In the genomic region with DNA sequence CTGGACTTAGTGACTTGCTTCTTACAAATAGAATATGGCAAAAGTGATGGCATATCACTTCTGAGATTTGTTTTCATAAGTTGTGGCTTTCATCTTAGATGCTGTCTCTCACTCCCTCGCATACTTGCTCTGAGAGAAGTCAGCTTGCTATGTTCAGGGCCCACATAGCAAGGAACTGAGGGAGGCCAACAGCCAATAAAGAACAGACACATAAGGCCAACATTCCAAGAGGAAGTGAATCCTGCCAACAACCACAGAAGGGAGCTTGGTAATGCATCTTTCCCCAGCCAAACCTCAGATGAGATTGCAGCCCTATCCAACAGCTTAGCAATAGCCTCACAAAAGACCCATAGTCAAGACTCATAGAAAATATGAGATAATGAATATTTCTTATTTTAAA, we compare ENCODE assay signal across 21 cellular contexts. TPM values are rescaled to one million over a fixed set of nuclear protein-coding genes. Genes with fewer than 3 reads are reported as not detected.
DNase-seq lines count a peak whose midpoint lies in the region; ATAC-seq and TF ChIP-seq lines count a peak whose summit lies in the region.
"Had no signal": no experiment of that assay in that cellular context is flagged by ENCODE, and none has a peak within 500 bp of the region (broad histone marks: within the 10 kb centered on the region; RNA-seq: fewer than 3 reads in every experiment).

No MANE protein-coding gene starts in this region.

- peak in 2 of 5 donors; percentile 6 to 24 for DNase-seq in heart left ventricle
- no peak for DNase-seq in Right ventricle myocardium inferior (ENCODE audit: missing footprints)
- peak; percentile 38 for DNase-seq in astrocyte of the spinal cord (ENCODE audit: low read depth, low spot score)
- DNase-seq in fibroblast of the aortic adventitia (ENCODE audit: low read depth): peak; percentile 83
- DNase-seq in activated CD4-positive, alpha-beta T cell treated with anti-CD3 and anti-CD28 coated beads for 4 hours: no peak
- DNase-seq in NCI-H1694 treated with DMSO at 0.1 percent for 48 hours (lab: John Stamatoyannopoulos, UW): no peak
- no peak for DNase-seq in mammary epithelial cell
- DNase-seq: BE2C; CD4-positive, alpha-beta T cell; MV-4-11; NCI-H1417; NCI-H2029; NCI-H2171 treated with DMSO at 0.1 percent for 48 hours; NCI-H510A; NCI-H82; PC-3 had no signal

- TF ChIP-seq POLR2A in heart left ventricle (IDR thresholded peaks at IDR 0.05): no peak

- no peak overlapping the region for H3K4me2 ChIP-seq in mammary epithelial cell (ENCODE audit: insufficient read depth, low read depth, low read length)
- H3K4me2 ChIP-seq: GM23338 had no signal

- H3K4me3 ChIP-seq in heart left ventricle: no peak overlapping the region
- no peak overlapping the region for H3K4me3 ChIP-seq in astrocyte of the spinal cord (ENCODE audit: low read depth, low read length)
- H3K4me3 ChIP-seq in fibroblast of the aortic adventitia (ENCODE audit: low read depth, low read length): no peak overlapping the region
- no peak overlapping the region for H3K4me3 ChIP-seq in mammary epithelial cell (replicated peaks in 1 of 3; ENCODE audit: insufficient read depth in 1 of 3, low read depth in 2 of 3, low read length in 3 of 3)
- H3K4me3 ChIP-seq: GM23338 had no signal

- no peaks in the 10 kb centered on the region for H3K27me3 ChIP-seq in heart left ventricle
- no peaks in the 10 kb centered on the region for H3K27me3 ChIP-seq in mammary epithelial cell (ENCODE audit: insufficient read depth, low read length)
- H3K27me3 ChIP-seq: BE2C had no signal

- TF ChIP-seq CTCF in heart left ventricle (IDR thresholded peaks at IDR 0.05) (no peak), astrocyte of the spinal cord (IDR thresholded peaks at IDR 0.05; ENCODE audit: low read depth, low read length) (no peak), fibroblast of the aortic adventitia (IDR thresholded peaks at IDR 0.05; ENCODE audit: insufficient read depth, low read length) (no peak), mammary epithelial cell (conservative IDR thresholded peaks at IDR 0.05 in 1 of 2, IDR thresholded peaks at IDR 0.05 in 1 of 2; ENCODE audit: extremely low read depth in 1 of 2, insufficient read depth in 1 of 2, low read depth in 1 of 2, low read length in 2 of 2) (no peak)

- BruUV-seq in mammary epithelial cell (replicated peaks; lab: Mats Ljungman, UMichigan): no TSS peak

- H3K27ac ChIP-seq in heart left ventricle (peak overlapping the region in 1 of 12 donors; percentile 23), mammary epithelial cell (ENCODE audit: insufficient read depth, low read depth, low read length) (no peak overlapping the region)
- H3K27ac ChIP-seq: 22Rv1, RWPE1 had no signal

- H3K4me1 ChIP-seq in heart left ventricle (no peaks in the 10 kb centered on the region), mammary epithelial cell (ENCODE audit: insufficient read depth, low read length) (no peaks in the 10 kb centered on the region)
- H3K4me1 ChIP-seq: BE2C had no signal

- 71 to 82% (median 78%) methylated on average over 1 of the region's 1 CpG for WGBS in heart left ventricle, 4 donors
- WGBS in mammary epithelial cell (ENCODE audit: low coverage, missing lambda C conversion rate): 90% methylated on average over 1 of the region's 1 CpG

- CTCF ChIA-PET in mammary epithelial cell (lab: Charles Lee; ENCODE audit: low non-redundant PET): no interaction called here

- no peaks in the 10 kb centered on the region for H4K20me1 ChIP-seq in mammary epithelial cell (ENCODE audit: insufficient read depth, low read length)

- H3K9ac ChIP-seq in mammary epithelial cell (ENCODE audit: insufficient read depth, low read length): no peak overlapping the region

- H3K36me3 ChIP-seq in heart left ventricle: no peaks in the 10 kb centered on the region
- no peaks in the 10 kb centered on the region for H3K36me3 ChIP-seq in mammary epithelial cell (ENCODE audit: insufficient read depth, low read length)
- H3K36me3 ChIP-seq: BE2C had no signal

- H2AFZ ChIP-seq in mammary epithelial cell (ENCODE audit: low read depth, low read length): no peak overlapping the region
- H2AFZ ChIP-seq: GM23338 had no signal

- ATAC-seq in heart left ventricle (peak in 3 of 4 donors; percentile 18 to 69 (median 31)), Right ventricle myocardium inferior (no peak), HG03045 (IDR thresholded peaks at IDR 0.05; ENCODE audit: unreplicated experiment) (no peak)
- ATAC-seq: GM23338, HCT116, PC-3 had no signal

- H3K9me3 ChIP-seq in heart left ventricle (peaks cover 0 to 7% (median 0%) of the 10 kb centered on the region in 12 donors), mammary epithelial cell (replicated peaks; ENCODE audit: insufficient read depth, low read length) (no peaks in the 10 kb centered on the region)
- H3K9me3 ChIP-seq: BE2C had no signal

- intact Hi-C loops in heart left ventricle (cut with DNase I) (no loop called here), Right ventricle myocardium inferior (cut with DNase I) (no loop called here), mammary epithelial cell (cut with micrococcal nuclease) (no loop called here)

- H3K79me2 ChIP-seq in mammary epithelial cell (ENCODE audit: insufficient read depth, low read length): no peaks in the 10 kb centered on the region

- dilution Hi-C loops in mammary epithelial cell (cut with HindIII; ENCODE audit: low sequenced_read_pairs): no loop called here

- in situ Hi-C loops in astrocyte of the spinal cord (cut with HindIII; ENCODE audit: low sequenced_read_pairs) (no loop called here), mammary epithelial cell (cut with MboI; ENCODE audit: low sequenced_read_pairs in 2 of 2) (no loop called here)

RNA-seq across cellular contexts. Expression of gene DMTF1, which starts 39.2 kb away (rescaled TPM):
- total RNA-seq in heart left ventricle (10 to 100 TPM; 17.7 to 43.3 (median 22.3) TPM), Right ventricle myocardium inferior (22.1 TPM), fibroblast of the aortic adventitia (ENCODE audit: low replicate concordance) (91.1 and 147 TPM in 2 replicates), mammary epithelial cell (10 to 100 TPM; 52.4 to 53.2 TPM)
- polyA plus RNA-seq in heart left ventricle (10 to 100 TPM; 13.5 to 21.3 TPM), mammary epithelial cell (25.1 TPM)
- polyA minus RNA-seq in mammary epithelial cell: 76.9 TPM

RNA-seq across cellular contexts. Expression of gene ELAPOR2, which starts 53.6 kb away (rescaled TPM):
- total RNA-seq in heart left ventricle (1 to 10 TPM; 2.5 to 9.9 (median 4.4) TPM), Right ventricle myocardium inferior (6.4 TPM), fibroblast of the aortic adventitia (ENCODE audit: low replicate concordance) (4.2 and 14.7 TPM in 2 replicates), mammary epithelial cell (10 to 100 TPM in 1 of 2 donors, 1 to 10 TPM in 1; 3.5 to 24.3 TPM)
- polyA plus RNA-seq in heart left ventricle (1 to 10 TPM in 1 of 2 donors, under 1 TPM in 1; 0.80 to 2.0 TPM), mammary epithelial cell (0.07 TPM)
- polyA minus RNA-seq in mammary epithelial cell: not detected

Comparison
In these comparisons a context has a peak if more than half of its experiments do, and no peak if none do; other contexts are left out.
1. ATAC-seq: peak in heart left ventricle (3 of 4); none in Right ventricle myocardium inferior (single experiment) and HG03045 (single experiment).
2. DNase-seq: peak in astrocyte of the spinal cord (single experiment) and fibroblast of the aortic adventitia (single experiment); none in Right ventricle myocardium inferior (single experiment), activated CD4-positive, alpha-beta T cell treated with anti-CD3 and anti-CD28 coated beads for 4 hours (0 of 2), NCI-H1694 treated with DMSO at 0.1 percent for 48 hours (single experiment) and mammary epithelial cell (single experiment).